Comparison of ENCODE assay signal across 9 cellular contexts in genomic region chr11:8342821-8343681, GRCh38.
A peak's percentile ranks its signal among the peaks of the same experiment; 100 is the strongest.
DNase-seq lines count a peak whose midpoint lies in the region; ATAC-seq lines count a peak whose summit lies in the region.
"Had no signal": no experiment of that assay in that cellular context is flagged by ENCODE, and none has a peak within 500 bp of the region (broad histone marks: within the 10 kb centered on the region; RNA-seq: fewer than 3 reads in every experiment).

No MANE protein-coding gene starts in this region.

- H3K4me3 Mint-ChIP-seq in activated naive CD4-positive, alpha-beta T cell treated with anti-CD3 and anti-CD28 coated beads for 36 hours: no peak overlapping the region
- H3K4me3 Mint-ChIP-seq in stimulated activated naive B cell treated with anti-CD40 and anti-IgM and Interleukin-4, amounts not matched to agents 10 μg/mL and 1 μg/mL and 100 μg/mL, for 72 hours: peak overlapping the region; percentile 5 to 61

- DNase-seq in activated naive CD4-positive, alpha-beta T cell treated with anti-CD3 and anti-CD28 coated beads for 36 hours: peak; percentile 14
- DNase-seq in activated naive CD4-positive, alpha-beta T cell treated with Interleukin-2 at 50 U/mL for 16 hours: no peak
- DNase-seq in NAMALWA (ENCODE audit: low spot score): peak; percentile 28
- peak; percentile 41 for DNase-seq in stimulated activated naive B cell treated with anti-CD40 and anti-IgM and Interleukin-4, amounts not matched to agents 10 μg/mL and 1 μg/mL and 100 μg/mL, for 72 hours
- no peak for DNase-seq in AG08396 (ENCODE audit: low spot score)
- DNase-seq in NCI-H446 (lab: John Stamatoyannopoulos, UW): no peak
- DNase-seq: SIG-M5 had no signal

- H3K4me1 Mint-ChIP-seq in activated naive CD4-positive, alpha-beta T cell treated with anti-CD3 and anti-CD28 coated beads for 36 hours (ENCODE audit: low read depth): no peaks in the 10 kb centered on the region
- H3K4me1 Mint-ChIP-seq in stimulated activated naive B cell treated with anti-CD40 and anti-IgM and Interleukin-4, amounts not matched to agents 10 μg/mL and 1 μg/mL and 100 μg/mL, for 72 hours: peaks cover 19% of the 10 kb centered on the region in 2 donors

- ATAC-seq in HG02588 (IDR thresholded peaks at IDR 0.05; ENCODE audit: unreplicated experiment): peak; percentile 93
- peak; percentile 93 to 96 for ATAC-seq in stimulated activated naive B cell treated with anti-CD40 and anti-IgM and Interleukin-4, amounts not matched to agents 10 μg/mL and 1 μg/mL and 100 μg/mL, for 72 hours (replicated peaks)
- ATAC-seq in GM21367 (IDR thresholded peaks at IDR 0.05; ENCODE audit: unreplicated experiment): no peak

- peaks cover under 1% of the 10 kb centered on the region for H3K9me3 Mint-ChIP-seq in activated naive CD4-positive, alpha-beta T cell treated with anti-CD3 and anti-CD28 coated beads for 36 hours
- peaks cover 3 to 8% of the 10 kb centered on the region in 2 donors for H3K9me3 Mint-ChIP-seq in stimulated activated naive B cell treated with anti-CD40 and anti-IgM and Interleukin-4, amounts not matched to agents 10 μg/mL and 1 μg/mL and 100 μg/mL, for 72 hours

- H3K36me3 Mint-ChIP-seq in activated naive CD4-positive, alpha-beta T cell treated with anti-CD3 and anti-CD28 coated beads for 36 hours (ENCODE audit: low read depth): no peaks in the 10 kb centered on the region
- peaks cover 0 to 6% of the 10 kb centered on the region in 2 donors for H3K36me3 Mint-ChIP-seq in stimulated activated naive B cell treated with anti-CD40 and anti-IgM and Interleukin-4, amounts not matched to agents 10 μg/mL and 1 μg/mL and 100 μg/mL, for 72 hours

- peaks cover 2% of the 10 kb centered on the region for H3K27me3 Mint-ChIP-seq in activated naive CD4-positive, alpha-beta T cell treated with anti-CD3 and anti-CD28 coated beads for 36 hours (ENCODE audit: low read depth)
- peaks cover 0 to 5% of the 10 kb centered on the region in 2 donors for H3K27me3 Mint-ChIP-seq in stimulated activated naive B cell treated with anti-CD40 and anti-IgM and Interleukin-4, amounts not matched to agents 10 μg/mL and 1 μg/mL and 100 μg/mL, for 72 hours

- CTCF ChIA-PET in activated naive CD4-positive, alpha-beta T cell treated with anti-CD3 and anti-CD28 coated beads for 36 hours (lab: Charles Lee): no interaction called here

- H3K27ac Mint-ChIP-seq in activated naive CD4-positive, alpha-beta T cell treated with anti-CD3 and anti-CD28 coated beads for 36 hours: no peak overlapping the region
- no peak overlapping the region for H3K27ac Mint-ChIP-seq in stimulated activated naive B cell treated with anti-CD40 and anti-IgM and Interleukin-4, amounts not matched to agents 10 μg/mL and 1 μg/mL and 100 μg/mL, for 72 hours

- intact Hi-C loops in activated naive CD4-positive, alpha-beta T cell treated with anti-CD3 and anti-CD28 coated beads for 36 hours (cut with micrococcal nuclease): no loop called here

Comparison
In these comparisons a context has a peak if more than half of its experiments do, and no peak if none do; other contexts are left out.
1. DNase-seq: peak in activated naive CD4-positive, alpha-beta T cell treated with anti-CD3 and anti-CD28 coated beads for 36 hours (single experiment), NAMALWA (single experiment) and stimulated activated naive B cell treated with anti-CD40 and anti-IgM and Interleukin-4, amounts not matched to agents 10 μg/mL and 1 μg/mL and 100 μg/mL, for 72 hours (single experiment); none in activated naive CD4-positive, alpha-beta T cell treated with Interleukin-2 at 50 U/mL for 16 hours (single experiment), AG08396 (single experiment) and NCI-H446 (0 of 2).